ENCODE assay signal across 27 cellular contexts in genomic region chr12:83997425-83997824, GRCh38.
"Had no signal": no experiment of that assay in that cellular context is flagged by ENCODE, and none has a peak within 500 bp of the region (broad histone marks: within the 10 kb centered on the region; RNA-seq: fewer than 3 reads in every experiment).

No MANE protein-coding gene starts in this region.

- ATAC-seq: left colon; left lung; lower lobe of right lung; naive thymus-derived CD8-positive, alpha-beta T cell; pancreas; right cardiac atrium; sciatic nerve; stimulated activated effector memory CD8-positive, alpha-beta T cell treated with anti-CD3 and anti-CD28 coated beads, Interleukin-12 subunit alpha, Interleukin-12 subunit beta, amount 100 ng/mL, for 72 hours had no signal

- H3K4me1 ChIP-seq: left lung, lower lobe of right lung, pancreas, prostate gland, spleen, suprapubic skin, tibial artery, uterus had no signal

- H3K36me3 ChIP-seq: left lung, lower lobe of right lung, pancreas, prostate gland, spleen, suprapubic skin, thoracic aorta, tibial artery, uterus had no signal

- H3K4me3 ChIP-seq: left lung, lower lobe of right lung, pancreas, prostate gland, skin epidermis, spleen, suprapubic skin, thoracic aorta, tibial artery, uterus had no signal

- DNase-seq: hypothalamus; immature natural killer cell; kidney; left colon; left lung; lower lobe of right lung; mammary epithelial cell; mesenchymal stem cell; naive thymus-derived CD8-positive, alpha-beta T cell; nucleus accumbens; pancreas; posterior cingulate gyrus; retina; right cardiac atrium; spleen; stimulated activated CD4-positive, alpha-beta T cell treated with anti-CD3 and anti-CD28 coated beads, Interleukin-4, amount 100 ng/mL, for 24 hours; stimulated activated naive CD4-positive, alpha-beta T cell; tibial artery; trophoblast cell; uterus had no signal

- H3K27ac ChIP-seq: left lung, lower lobe of right lung, pancreas, prostate gland, skin epidermis, spleen, suprapubic skin, thoracic aorta, tibial artery, uterus had no signal

- H3K9me3 ChIP-seq: lower lobe of right lung, pancreas, prostate gland, suprapubic skin, thoracic aorta, tibial artery, uterus had no signal

- H3K27me3 ChIP-seq: left lung, pancreas, spleen, suprapubic skin, tibial artery, uterus had no signal

- FAIRE-seq: islet of Langerhans, kidney, pancreas had no signal
